In the genomic region with DNA sequence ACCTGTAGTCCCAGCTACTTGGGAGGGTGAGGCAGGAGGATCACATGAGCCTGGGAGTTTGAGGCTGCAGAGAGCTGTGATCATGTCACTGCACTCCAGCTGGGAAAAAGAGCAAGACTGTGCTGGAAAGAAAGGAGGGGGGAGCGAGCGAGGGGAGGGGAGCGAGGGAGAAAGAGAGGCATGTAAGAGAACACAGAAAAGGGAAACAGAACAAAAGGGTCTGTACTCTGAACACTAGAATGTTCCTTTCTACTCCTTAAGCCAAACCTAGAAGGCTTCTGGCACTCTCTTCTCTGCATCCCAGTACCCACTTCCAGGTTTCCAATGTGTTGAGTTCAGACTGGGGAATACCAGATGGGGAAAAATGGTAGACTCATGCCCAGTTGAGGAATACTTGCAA, we compare ENCODE assay signal across 18 cellular contexts. TPM values are rescaled to one million over a fixed set of nuclear protein-coding genes. Genes with fewer than 3 reads are reported as not detected.
DNase-seq lines count a peak whose midpoint lies in the region; ATAC-seq, FAIRE-seq and TF ChIP-seq lines count a peak whose summit lies in the region.
"Had no signal": no experiment of that assay in that cellular context is flagged by ENCODE, and none has a peak within 500 bp of the region (broad histone marks: within the 10 kb centered on the region; RNA-seq: fewer than 3 reads in every experiment).

No MANE protein-coding gene starts in this region.

- TF ChIP-seq POLR2A in GM12892 (IDR thresholded peaks at IDR 0.05; ENCODE audit: low read depth, low read length): no peak

- POLR2A ChIA-PET in activated naive CD8-positive, alpha-beta T cell treated with anti-CD3 and anti-CD28 coated beads, Interleukin-2, amount 10 ng/mL, durations not matched to agents 7 days and 5 days (lab: Charles Lee): interaction anchor here (0.6 to 2.1 kb wide), 7 partner anchors 9 to 74 kb away, joined by 3 to 7 read pairs (median 3); no protein-coding TSS in a partner anchor
- POLR2A ChIA-PET in naive thymus-derived CD8-positive, alpha-beta T cell (lab: Charles Lee): interaction anchor here (0.7 to 3.1 kb wide), 16 partner anchors 8 to 93 kb away, joined by 3 to 11 read pairs (median 6); no protein-coding TSS in a partner anchor

- H3K4me1 Mint-ChIP-seq in T-helper 1 cell treated with Interleukin-12 subunit alpha and Interleukin-12 subunit beta and Interleukin-4 antibody, amounts not matched to agents 30 μg/mL and 1 μg/mL, for 36 hours (ENCODE audit: low read depth): peaks cover 91% of the 10 kb centered on the region
- H3K4me1 Mint-ChIP-seq in activated naive CD8-positive, alpha-beta T cell treated with anti-CD3 and anti-CD28 coated beads, Interleukin-2, amount 10 ng/mL, durations not matched to agents 7 days and 5 days: peaks cover 93% of the 10 kb centered on the region
- H3K4me1 Mint-ChIP-seq in naive thymus-derived CD8-positive, alpha-beta T cell: peaks cover 76 to 99% (median 97%) of the 10 kb centered on the region in 4 donors

- no peaks in the 10 kb centered on the region for H3K27me3 Mint-ChIP-seq in T-helper 1 cell treated with Interleukin-12 subunit alpha and Interleukin-12 subunit beta and Interleukin-4 antibody, amounts not matched to agents 30 μg/mL and 1 μg/mL, for 36 hours (ENCODE audit: low read depth)
- no peaks in the 10 kb centered on the region for H3K27me3 Mint-ChIP-seq in activated naive CD8-positive, alpha-beta T cell treated with anti-CD3 and anti-CD28 coated beads, Interleukin-2, amount 10 ng/mL, durations not matched to agents 7 days and 5 days
- no peaks in the 10 kb centered on the region for H3K27me3 Mint-ChIP-seq in naive thymus-derived CD8-positive, alpha-beta T cell

- FAIRE-seq in GM12892 (lab: Jason Lieb, UNC): peak; percentile 70

- H3K9me3 Mint-ChIP-seq in T-helper 1 cell treated with Interleukin-12 subunit alpha and Interleukin-12 subunit beta and Interleukin-4 antibody, amounts not matched to agents 30 μg/mL and 1 μg/mL, for 36 hours: no peaks in the 10 kb centered on the region
- H3K9me3 Mint-ChIP-seq in activated naive CD8-positive, alpha-beta T cell treated with anti-CD3 and anti-CD28 coated beads, Interleukin-2, amount 10 ng/mL, durations not matched to agents 7 days and 5 days: no peaks in the 10 kb centered on the region
- no peaks in the 10 kb centered on the region for H3K9me3 Mint-ChIP-seq in naive thymus-derived CD8-positive, alpha-beta T cell

- no peak for DNase-seq in T-helper 1 cell
- DNase-seq in GM12892 (ENCODE audit: insufficient read length): no peak
- DNase-seq in activated naive CD8-positive, alpha-beta T cell treated with anti-CD3 and anti-CD28 coated beads, Interleukin-2, amount 10 ng/mL, durations not matched to agents 7 days and 5 days: no peak
- peak in 1 of 10 donors; percentile 8 for DNase-seq in naive thymus-derived CD8-positive, alpha-beta T cell
- no peak for DNase-seq in RKO (ENCODE audit: low spot score)
- no peak for DNase-seq in NK-92 treated with Interleukin-12 subunit alpha and Interleukin-12 subunit beta, amount 100 ng/mL, for 24 hours (lab: John Stamatoyannopoulos, UW)
- DNase-seq: 8988T; activated gamma-delta T cell treated with Interleukin-2 at 50 U/mL for 16 hours; EL; Karpas-422; lower lobe of right lung; NCI-H1105; NCI-H748 treated with DMSO at 0.1 percent for 48 hours; stimulated activated CD4-positive, alpha-beta T cell treated with anti-CD3 and anti-CD28 coated beads, Interleukin-12 subunit alpha, Interleukin-12 subunit beta, amount 100 ng/mL, for 4 hours; stimulated activated naive CD4-positive, alpha-beta T cell treated with Interleukin-2 at 50 U/mL for 16 hours had no signal

- H3K27ac Mint-ChIP-seq in T-helper 1 cell treated with Interleukin-12 subunit alpha and Interleukin-12 subunit beta and Interleukin-4 antibody, amounts not matched to agents 30 μg/mL and 1 μg/mL, for 36 hours: peak overlapping the region; percentile 73
- peak overlapping the region; percentile 83 for H3K27ac Mint-ChIP-seq in activated naive CD8-positive, alpha-beta T cell treated with anti-CD3 and anti-CD28 coated beads, Interleukin-2, amount 10 ng/mL, durations not matched to agents 7 days and 5 days
- H3K27ac Mint-ChIP-seq in naive thymus-derived CD8-positive, alpha-beta T cell: peak overlapping the region; percentile 94 to 99 (median 97)

- no peak overlapping the region for H3K4me3 Mint-ChIP-seq in T-helper 1 cell treated with Interleukin-12 subunit alpha and Interleukin-12 subunit beta and Interleukin-4 antibody, amounts not matched to agents 30 μg/mL and 1 μg/mL, for 36 hours
- peak overlapping the region; percentile 62 for H3K4me3 Mint-ChIP-seq in activated naive CD8-positive, alpha-beta T cell treated with anti-CD3 and anti-CD28 coated beads, Interleukin-2, amount 10 ng/mL, durations not matched to agents 7 days and 5 days
- H3K4me3 Mint-ChIP-seq in naive thymus-derived CD8-positive, alpha-beta T cell: peak overlapping the region; percentile 50 to 90 (median 78)

- peaks cover 73% of the 10 kb centered on the region for H3K36me3 Mint-ChIP-seq in T-helper 1 cell treated with Interleukin-12 subunit alpha and Interleukin-12 subunit beta and Interleukin-4 antibody, amounts not matched to agents 30 μg/mL and 1 μg/mL, for 36 hours (ENCODE audit: low read depth)
- peaks cover 43% of the 10 kb centered on the region for H3K36me3 Mint-ChIP-seq in activated naive CD8-positive, alpha-beta T cell treated with anti-CD3 and anti-CD28 coated beads, Interleukin-2, amount 10 ng/mL, durations not matched to agents 7 days and 5 days
- H3K36me3 Mint-ChIP-seq in naive thymus-derived CD8-positive, alpha-beta T cell: peaks cover 0 to 43% (median 16%) of the 10 kb centered on the region in 3 donors

- no peak for ATAC-seq in activated naive CD8-positive, alpha-beta T cell treated with anti-CD3 and anti-CD28 coated beads, Interleukin-2, amount 10 ng/mL, durations not matched to agents 7 days and 5 days (ENCODE audit: low read depth)
- ATAC-seq in naive thymus-derived CD8-positive, alpha-beta T cell: no peak
- no peak for ATAC-seq in HG03442 (IDR thresholded peaks at IDR 0.05; ENCODE audit: unreplicated experiment)
- ATAC-seq: HCT116, lower lobe of right lung had no signal

RNA-seq across cellular contexts. Expression of a gene that starts 35.1 kb away (rescaled TPM):
- polyA plus RNA-seq in GM12892 (2012; ENCODE audit: missing spikeins): 54.7 TPM
- 100 to 1,000 TPM; 370 to 391 TPM for total RNA-seq in activated naive CD8-positive, alpha-beta T cell treated with anti-CD3 and anti-CD28 coated beads, Interleukin-2, amount 10 ng/mL, durations not matched to agents 7 days and 5 days
- 100 to 1,000 TPM; 565 to 573 TPM for total RNA-seq in naive thymus-derived CD8-positive, alpha-beta T cell
- 100 to 1,000 TPM; 154 to 359 (median 176) TPM for polyA plus RNA-seq in naive thymus-derived CD8-positive, alpha-beta T cell
